In genomic region chr16:62370445-62370844, GRCh38 we compare ENCODE assay signal across 34 cellular contexts.
"Had no signal": no experiment of that assay in that cellular context is flagged by ENCODE, and none has a peak within 500 bp of the region (broad histone marks: within the 10 kb centered on the region; RNA-seq: fewer than 3 reads in every experiment).

No MANE protein-coding gene starts in this region.

- H3K27me3 ChIP-seq: MG63 had no signal

- H3K4me3 ChIP-seq: MG63 had no signal

- H3K9ac ChIP-seq: KMS-11 had no signal

- DNase-seq: Karpas-422, Kasumi-1, KBM-7, KG1, MG63, MM.1S, MV-4-11, NCI-H1048, NCI-H1092, NCI-H1092 treated with DMSO at 0.1 percent for 48 hours, NCI-H1105, NCI-H1105 treated with DMSO at 0.1 percent for 48 hours, NCI-H1417 treated with DMSO at 0.1 percent for 48 hours, NCI-H1436, NCI-H1436 treated with DMSO at 0.1 percent for 48 hours, NCI-H146, NCI-H1694, NCI-H1694 treated with DMSO at 0.1 percent for 48 hours, NCI-H187, NCI-H187 treated with DMSO at 0.1 percent for 48 hours, NCI-H1930, NCI-H2029, NCI-H2029 treated with DMSO at 0.1 percent for 48 hours, NCI-H2081, NCI-H2081 treated with DMSO at 0.1 percent for 48 hours, NCI-H2107, NCI-H2171, NCI-H2171 treated with DMSO at 0.1 percent for 48 hours, NCI-H2227 treated with DMSO at 0.1 percent for 48 hours, NCI-H226, NCI-H345, NCI-H446, NCI-H446 treated with DMSO at 0.1 percent for 48 hours had no signal

- H3K9me3 ChIP-seq: MG63 had no signal

- H3K4me2 ChIP-seq: KMS-11 had no signal

- H3K27ac ChIP-seq: KMS-11 had no signal

- H3K36me3 ChIP-seq: MG63 had no signal
